27 cellular contexts compared by ENCODE assay signal in the genomic region with DNA sequence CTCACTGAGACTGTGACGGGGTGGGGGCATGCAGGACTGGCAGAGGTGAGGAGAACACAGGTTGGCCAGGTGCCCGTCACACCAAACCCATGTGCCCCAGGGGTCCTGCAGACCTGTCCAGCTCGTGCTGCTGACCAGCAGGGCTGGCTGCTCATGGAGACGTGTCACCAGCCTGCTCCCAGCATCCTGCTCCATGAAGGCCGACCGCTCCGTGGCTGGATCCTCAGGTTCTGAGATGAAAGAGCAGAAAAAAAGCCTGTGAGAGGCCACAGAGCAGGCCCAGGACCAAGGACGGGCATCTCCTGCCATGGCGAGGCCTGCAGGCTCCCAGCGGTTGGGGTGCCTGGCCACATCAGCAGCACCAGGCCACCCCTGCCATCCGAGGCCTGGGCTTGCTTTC.
DNase-seq lines count a peak whose midpoint lies in the region; TF ChIP-seq lines count a peak whose summit lies in the region.
"Had no signal": no experiment of that assay in that cellular context is flagged by ENCODE, and none has a peak within 500 bp of the region (broad histone marks: within the 10 kb centered on the region; RNA-seq: fewer than 3 reads in every experiment).

No MANE protein-coding gene starts in this region.

- no peak overlapping the region for H2BK5ac ChIP-seq in neuronal stem cell (ENCODE audit: low read length)

- no peaks in the 10 kb centered on the region for H3K9me3 ChIP-seq in neuronal stem cell (replicated peaks in 1 of 2; ENCODE audit: control insufficient read depth in 2 of 2, insufficient read depth in 1 of 2, low read depth in 1 of 2, low read length in 2 of 2)
- H3K9me3 ChIP-seq: A549, BE2C, BLaER1, Caco-2 had no signal

- H3K14ac ChIP-seq in neuronal stem cell (ENCODE audit: low read length), result no peak overlapping the region

- peak overlapping the region; percentile 72 for H4K8ac ChIP-seq in neuronal stem cell (ENCODE audit: low read depth, low read length)

- H3K4ac ChIP-seq in neuronal stem cell (ENCODE audit: low read length), result no peak overlapping the region

- no peaks in the 10 kb centered on the region for H3K4me1 ChIP-seq in neuronal stem cell (ENCODE audit: control insufficient read depth in 2 of 2, insufficient read depth in 1 of 2, low read depth in 1 of 2, low read length in 2 of 2)
- H3K4me1 ChIP-seq: A549, BE2C, Caco-2 had no signal

- CTCF ChIA-PET in HEK293T (lab: Yijun Ruan, JAX), result no interaction called here

- no peaks in the 10 kb centered on the region for H3K27me3 ChIP-seq in neuronal stem cell (ENCODE audit: control insufficient read depth in 3 of 3, insufficient read depth in 3 of 3, low read depth in 1 of 3, low read length in 3 of 3)
- H3K27me3 ChIP-seq: BE2C; BLaER1; BLaER1 treated with 17β-estradiol and CSF1 and Interleukin-3, amounts not matched to agents 10 nM and 100 nM had no signal

- WGBS in neuronal stem cell (ENCODE audit: extremely low coverage in 2 of 2, insufficient read length in 2 of 2, insufficient replicate concordance in 1 of 2), 2 donors, result no CpG with 5 or more reads among the region's 11 CpGs

- DNase-seq in neuronal stem cell (ENCODE audit: low spot score) (no peak), HEK293T (ENCODE audit: extremely low spot score) (no peak)
- DNase-seq: 8988T; ACHN; AML-193; BE2C; C1 segment of cervical spinal cord; Caco-2; Calu3; CD4-positive, alpha-beta memory T cell; CD4-positive, alpha-beta T cell; CD4-positive, CD25-positive, alpha-beta regulatory T cell; CD8-positive, alpha-beta memory T cell; CD8-positive, alpha-beta T cell; COR-L47; DMS 273 treated with DMSO at 0.1 percent for 48 hours; DMS153; DMS53; DMS79; DMS79 treated with DMSO at 0.1 percent for 48 hours; DND-41; EL had no signal

- H2BK15ac ChIP-seq in neuronal stem cell (ENCODE audit: low read length), result no peak overlapping the region

- H3K27ac ChIP-seq in neuronal stem cell (replicated peaks; ENCODE audit: low read length), result no peak overlapping the region
- H3K27ac ChIP-seq: 22Rv1; A549; BLaER1; BLaER1 treated with 17β-estradiol and CSF1 and Interleukin-3, amounts not matched to agents 10 nM and 100 nM; C4-2B had no signal

- H3K23ac ChIP-seq in neuronal stem cell (ENCODE audit: low read depth, low read length, poor library complexity), result no peak overlapping the region

- no peak overlapping the region for H2AK5ac ChIP-seq in neuronal stem cell (ENCODE audit: low read depth, low read length)

- no peak overlapping the region for H3K9ac ChIP-seq in neuronal stem cell (ENCODE audit: low read depth, low read length, poor library complexity)
- H3K9ac ChIP-seq: BLaER1; BLaER1 treated with 17β-estradiol and CSF1 and Interleukin-3, amounts not matched to agents 10 nM and 100 nM had no signal

- no peak overlapping the region for H2BK12ac ChIP-seq in neuronal stem cell (ENCODE audit: low read length)

- no peak overlapping the region for H3K4me2 ChIP-seq in neuronal stem cell (ENCODE audit: insufficient read depth, low read length, poor library complexity, severe bottlenecking)
- H3K4me2 ChIP-seq: A549, BLaER1 had no signal

- H2BK120ac ChIP-seq in neuronal stem cell (ENCODE audit: low read depth, low read length), result no peak overlapping the region

- no peaks in the 10 kb centered on the region for H3K79me1 ChIP-seq in neuronal stem cell (ENCODE audit: low read depth, low read length)

- no peaks in the 10 kb centered on the region for H3K36me3 ChIP-seq in neuronal stem cell (replicated peaks in 1 of 2; ENCODE audit: control insufficient read depth in 2 of 2, insufficient read depth in 2 of 2, low read length in 2 of 2)
- H3K36me3 ChIP-seq: BE2C; BLaER1; BLaER1 treated with 17β-estradiol and CSF1 and Interleukin-3, amounts not matched to agents 10 nM and 100 nM had no signal

- H3K18ac ChIP-seq in neuronal stem cell (ENCODE audit: low read length), result no peak overlapping the region

- no peak overlapping the region for H2AFZ ChIP-seq in neuronal stem cell (ENCODE audit: low read length)

- H3K4me3 ChIP-seq in neuronal stem cell (ENCODE audit: low read length in 2 of 2), result no peak overlapping the region
- H3K4me3 ChIP-seq: A549; BLaER1; BLaER1 treated with 17β-estradiol and CSF1 and Interleukin-3, amounts not matched to agents 10 nM and 100 nM had no signal

- no peak overlapping the region for H4K91ac ChIP-seq in neuronal stem cell (ENCODE audit: low read depth, low read length, poor library complexity)

- POLR2A ChIA-PET in HEK293T (lab: Yijun Ruan, JAX), result no interaction called here

TF ChIP-seq in HEK293T, 16 proteins besides CTCF, POLR2A, EP300 and RAD21:
- no peak for TF ChIP-seq L3MBTL2 (conservative IDR thresholded peaks at IDR 0.05)
- no peak for TF ChIP-seq ZNF384 (IDR thresholded peaks at IDR 0.05)
- no peak for TF ChIP-seq ARNT (IDR thresholded peaks at IDR 0.05)
